ENCODE assay signal across 1 cellular context in genomic region chr1:108692724-108693655, GRCh38.
TF ChIP-seq lines count a peak whose summit lies in the region.

No MANE protein-coding gene starts in this region.

TF ChIP-seq in GM12878, 131 proteins besides CTCF, POLR2A, EP300 and RAD21:
- TF ChIP-seq MXI1 (IDR thresholded peaks at IDR 0.05; ENCODE audit: low read depth, low read length) (0 out of 2 replicates have a peak, but pooled peaks have one; percentile 35), IRF4 (IDR thresholded peaks at IDR 0.05; ENCODE audit: low read depth, low read length) (0 out of 2 replicates have a peak, but pooled peaks have one; percentile 32), SP1 (IDR thresholded peaks at IDR 0.05; ENCODE audit: low read depth, low read length) (no peak), RUNX3 (IDR thresholded peaks at IDR 0.05; ENCODE audit: low read length) (peak; percentile 17), JUNB (IDR thresholded peaks at IDR 0.05) (peak; percentile 55; the same call in 1 of the 2 replicates), ZBED1 (IDR thresholded peaks at IDR 0.05; ENCODE audit: borderline replicate concordance) (peak; percentile 48; the same call in 1 of the 2 replicates), PAX8 (IDR thresholded peaks at IDR 0.05) (no peak), RCOR1 (conservative IDR thresholded peaks at IDR 0.05; ENCODE audit: low read depth, low read length) (0 out of 2 replicates have a peak, but pooled peaks have one; percentile 7), LARP7 (IDR thresholded peaks at IDR 0.05) (0 out of 2 replicates have a peak, but pooled peaks have one; percentile 29), SMARCA5 (IDR thresholded peaks at IDR 0.05) (0 out of 2 replicates have a peak, but pooled peaks have one; percentile 3), WRNIP1 (IDR thresholded peaks at IDR 0.05; ENCODE audit: borderline replicate concordance, low read depth, low read length) (0 out of 2 replicates have a peak, but pooled peaks have one; percentile 80), TCF3 (IDR thresholded peaks at IDR 0.05; ENCODE audit: borderline replicate concordance, insufficient read depth, low read depth, low read length) (peak; percentile 60; the same call in 1 of the 2 replicates), HDGF (IDR thresholded peaks at IDR 0.05) (no peak), SPI1 (IDR thresholded peaks at IDR 0.05; ENCODE audit: borderline replicate concordance, insufficient read depth, low read depth, low read length) (peak; percentile 74), MTA3 (IDR thresholded peaks at IDR 0.05; ENCODE audit: borderline replicate concordance, low read length) (0 out of 2 replicates have a peak, but pooled peaks have one; percentile 47), IRF3 (IDR thresholded peaks at IDR 0.05) (no peak)
- TF ChIP-seq, protein P1, sequence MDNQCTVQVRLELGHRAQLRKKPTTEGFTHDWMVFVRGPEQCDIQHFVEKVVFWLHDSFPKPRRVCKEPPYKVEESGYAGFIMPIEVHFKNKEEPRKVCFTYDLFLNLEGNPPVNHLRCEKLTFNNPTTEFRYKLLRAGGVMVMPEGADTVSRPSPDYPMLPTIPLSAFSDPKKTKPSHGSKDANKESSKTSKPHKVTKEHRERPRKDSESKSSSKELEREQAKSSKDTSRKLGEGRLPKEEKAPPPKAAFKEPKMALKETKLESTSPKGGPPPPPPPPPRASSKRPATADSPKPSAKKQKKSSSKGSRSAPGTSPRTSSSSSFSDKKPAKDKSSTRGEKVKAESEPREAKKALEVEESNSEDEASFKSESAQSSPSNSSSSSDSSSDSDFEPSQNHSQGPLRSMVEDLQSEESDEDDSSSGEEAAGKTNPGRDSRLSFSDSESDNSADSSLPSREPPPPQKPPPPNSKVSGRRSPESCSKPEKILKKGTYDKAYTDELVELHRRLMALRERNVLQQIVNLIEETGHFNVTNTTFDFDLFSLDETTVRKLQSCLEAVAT (IDR thresholded peaks at IDR 0.05) = 0 out of 2 replicates have a peak, but pooled peaks have one; percentile 16
